ENCODE assay signal across 23 cellular contexts in the genomic region with DNA sequence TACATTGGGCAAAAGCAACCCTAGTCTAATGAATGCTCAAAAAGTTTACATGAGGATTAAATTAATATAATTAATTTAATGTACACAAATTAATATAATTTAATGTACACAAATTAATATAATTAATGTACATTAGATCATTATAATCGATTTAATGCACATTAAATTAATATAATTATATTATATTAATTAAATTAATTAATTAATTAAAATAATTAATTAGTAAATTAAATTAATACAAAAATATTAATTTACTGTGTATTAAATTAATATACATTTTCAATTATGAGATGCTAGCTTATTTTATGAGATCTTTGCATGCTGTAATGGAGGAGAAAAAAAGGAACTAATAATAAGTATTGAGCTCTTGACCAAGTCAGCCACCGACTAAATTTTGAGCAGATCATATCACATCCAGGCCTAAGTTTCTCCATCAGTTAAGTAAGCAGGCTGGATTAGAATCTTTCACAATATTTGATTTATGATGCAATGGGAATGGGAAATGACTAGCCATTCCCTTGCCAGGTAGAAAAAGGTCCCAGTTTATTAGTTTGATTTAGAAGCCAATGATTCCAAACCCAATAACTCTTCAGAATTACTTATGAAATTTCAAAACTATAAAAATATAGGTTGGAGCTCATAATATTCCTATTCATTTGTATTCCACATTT.
"Had no signal": no experiment of that assay in that cellular context is flagged by ENCODE, and none has a peak within 500 bp of the region (broad histone marks: within the 10 kb centered on the region; RNA-seq: fewer than 3 reads in every experiment).

No MANE protein-coding gene starts in this region.

- H3K27me3 ChIP-seq: esophagus muscularis mucosa, foreskin keratinocyte, right atrium auricular region, spleen, tibial nerve had no signal

- ATAC-seq: activated naive CD8-positive, alpha-beta T cell treated with anti-CD3 and anti-CD28 coated beads, Interleukin-2, amount 50 U/mL, for 24 hours; activated T-cell treated with anti-CD3 and anti-CD28 coated beads, Interleukin-2, amount 50 U/mL, for 4 hours; activated T-helper 17 cell treated with anti-CD3 and anti-CD28 coated beads, Interleukin-2, amount 50 U/mL, for 72 hours; foreskin keratinocyte; left ventricle myocardium superior; psoas muscle; T-helper 17 cell had no signal

- H3K27ac Mint-ChIP-seq: activated CD4-positive, alpha-beta memory T cell treated with anti-CD3 and anti-CD28 coated beads, Interleukin-2, amount 10 ng/mL, durations not matched to agents 7 days and 5 days; activated CD4-positive, alpha-beta T cell treated with anti-CD3 and anti-CD28 coated beads, Interleukin-2, amount 10 ng/mL, durations not matched to agents 7 days and 5 days; activated naive CD4-positive, alpha-beta T cell treated with anti-CD3 and anti-CD28 coated beads, Interleukin-2, amount 50 U/mL, for 24 hours; activated naive CD8-positive, alpha-beta T cell treated with anti-CD3 and anti-CD28 coated beads, Interleukin-2, amount 50 U/mL, for 24 hours; activated T-helper 17 cell treated with anti-CD3 and anti-CD28 coated beads, Interleukin-2, amount 50 U/mL, for 72 hours; mesothelial cell of epicardium; naive B cell; T-helper 17 cell had no signal

- H3K36me3 Mint-ChIP-seq: activated naive CD4-positive, alpha-beta T cell treated with anti-CD3 and anti-CD28 coated beads, Interleukin-2, amount 50 U/mL, for 24 hours; mesothelial cell of epicardium; naive B cell had no signal

- H3K79me2 ChIP-seq: parathyroid adenoma had no signal

- H3K9me3 ChIP-seq: esophagus muscularis mucosa, psoas muscle, right atrium auricular region, tibial nerve had no signal

- H3K36me3 ChIP-seq: esophagus muscularis mucosa, right atrium auricular region, spleen, tibial nerve had no signal

- H3K27me3 Mint-ChIP-seq: activated CD4-positive, alpha-beta memory T cell treated with anti-CD3 and anti-CD28 coated beads, Interleukin-2, amount 10 ng/mL, durations not matched to agents 7 days and 5 days; activated CD4-positive, alpha-beta T cell treated with anti-CD3 and anti-CD28 coated beads, Interleukin-2, amount 10 ng/mL, durations not matched to agents 7 days and 5 days; activated naive CD4-positive, alpha-beta T cell treated with anti-CD3 and anti-CD28 coated beads, Interleukin-2, amount 50 U/mL, for 24 hours; activated naive CD8-positive, alpha-beta T cell treated with anti-CD3 and anti-CD28 coated beads, Interleukin-2, amount 50 U/mL, for 24 hours; activated T-helper 17 cell treated with anti-CD3 and anti-CD28 coated beads, Interleukin-2, amount 50 U/mL, for 72 hours; naive B cell; T-helper 17 cell had no signal

- DNase-seq: activated CD4-positive, alpha-beta memory T cell treated with anti-CD3 and anti-CD28 coated beads, Interleukin-2, amount 10 ng/mL, durations not matched to agents 7 days and 5 days; activated CD4-positive, alpha-beta T cell treated with anti-CD3 and anti-CD28 coated beads for 1 hour; activated CD4-positive, alpha-beta T cell treated with anti-CD3 and anti-CD28 coated beads, Interleukin-2, amount 10 ng/mL, durations not matched to agents 7 days and 5 days; activated CD8-positive, alpha-beta memory T cell treated with anti-CD3 and anti-CD28 coated beads, Interleukin-2, amount 50 U/mL, for 48 hours; activated naive CD8-positive, alpha-beta T cell treated with anti-CD3 and anti-CD28 coated beads, Interleukin-2, amount 50 U/mL, for 24 hours; activated T-cell treated with anti-CD3 and anti-CD28 coated beads, Interleukin-2, amount 50 U/mL, for 4 hours; amygdala; caudate nucleus; foreskin keratinocyte; left ventricle myocardium superior; naive B cell; psoas muscle; spleen; stimulated activated naive CD4-positive, alpha-beta T cell treated with Interleukin-2 at 50 U/mL for 16 hours; T-helper 17 cell; T1000 had no signal

- H3K4me3 Mint-ChIP-seq: activated CD4-positive, alpha-beta memory T cell treated with anti-CD3 and anti-CD28 coated beads, Interleukin-2, amount 10 ng/mL, durations not matched to agents 7 days and 5 days; activated CD4-positive, alpha-beta T cell treated with anti-CD3 and anti-CD28 coated beads, Interleukin-2, amount 10 ng/mL, durations not matched to agents 7 days and 5 days; activated naive CD4-positive, alpha-beta T cell treated with anti-CD3 and anti-CD28 coated beads, Interleukin-2, amount 50 U/mL, for 24 hours; activated naive CD8-positive, alpha-beta T cell treated with anti-CD3 and anti-CD28 coated beads, Interleukin-2, amount 50 U/mL, for 24 hours; activated T-cell treated with anti-CD3 and anti-CD28 coated beads, Interleukin-2, amount 50 U/mL, for 4 hours; activated T-helper 17 cell treated with anti-CD3 and anti-CD28 coated beads, Interleukin-2, amount 50 U/mL, for 72 hours; mesothelial cell of epicardium; naive B cell; T-helper 17 cell had no signal

- H3K4me3 ChIP-seq: esophagus muscularis mucosa, psoas muscle, right atrium auricular region, spleen, tibial nerve had no signal

- H3K4me1 Mint-ChIP-seq: activated CD4-positive, alpha-beta memory T cell treated with anti-CD3 and anti-CD28 coated beads, Interleukin-2, amount 10 ng/mL, durations not matched to agents 7 days and 5 days; activated CD4-positive, alpha-beta T cell treated with anti-CD3 and anti-CD28 coated beads, Interleukin-2, amount 10 ng/mL, durations not matched to agents 7 days and 5 days; activated naive CD4-positive, alpha-beta T cell treated with anti-CD3 and anti-CD28 coated beads, Interleukin-2, amount 50 U/mL, for 24 hours; activated naive CD8-positive, alpha-beta T cell treated with anti-CD3 and anti-CD28 coated beads, Interleukin-2, amount 50 U/mL, for 24 hours; activated T-helper 17 cell treated with anti-CD3 and anti-CD28 coated beads, Interleukin-2, amount 50 U/mL, for 72 hours; mesothelial cell of epicardium; naive B cell; T-helper 17 cell had no signal

- H2AFZ ChIP-seq: parathyroid adenoma had no signal

- H3K9ac ChIP-seq: parathyroid adenoma had no signal

- H3K4me1 ChIP-seq: esophagus muscularis mucosa, foreskin keratinocyte, parathyroid adenoma, psoas muscle, right atrium auricular region, spleen, tibial nerve had no signal

- H3K27ac ChIP-seq: esophagus muscularis mucosa, foreskin keratinocyte, parathyroid adenoma, psoas muscle, right atrium auricular region, spleen, tibial nerve had no signal

- H3K9me3 Mint-ChIP-seq: activated T-cell treated with anti-CD3 and anti-CD28 coated beads, Interleukin-2, amount 50 U/mL, for 4 hours; mesothelial cell of epicardium had no signal
